In the genomic region with DNA sequence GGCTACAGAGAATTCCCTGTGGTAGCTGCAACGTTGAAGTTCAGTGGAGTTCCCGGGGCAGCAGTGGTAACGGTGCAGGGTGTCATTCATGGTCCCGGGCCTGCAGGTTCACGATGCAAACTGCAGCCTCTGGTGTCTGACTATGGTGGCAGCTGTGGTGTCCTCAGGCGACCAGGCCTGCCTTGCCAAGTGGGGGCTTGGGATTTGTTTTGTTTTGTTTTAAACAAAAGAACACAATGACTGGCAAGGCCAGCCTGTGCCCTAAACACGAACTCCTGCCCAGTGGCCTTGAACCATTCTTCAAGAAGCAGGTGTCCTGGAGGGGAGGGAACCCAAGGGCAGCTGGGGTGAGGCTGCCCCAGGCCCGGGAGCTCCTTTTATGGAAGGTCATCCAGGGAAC, we compare ENCODE assay signal across 38 cellular contexts. TPM values are rescaled to one million over a fixed set of nuclear protein-coding genes. Genes with fewer than 3 reads are reported as not detected.
"Had no signal": no experiment of that assay in that cellular context is flagged by ENCODE, and none has a peak within 500 bp of the region (broad histone marks: within the 10 kb centered on the region; RNA-seq: fewer than 3 reads in every experiment).

No MANE protein-coding gene starts in this region.

- H3K27me3 ChIP-seq: MG63 had no signal

- H3K9me3 ChIP-seq: MG63 had no signal

- H3K4me3 ChIP-seq: MG63 had no signal

- DNase-seq: Karpas-422, Kasumi-1, MG63, MM.1S, MV-4-11, NCI-H1048, NCI-H1092, NCI-H1092 treated with DMSO at 0.1 percent for 48 hours, NCI-H1105, NCI-H1105 treated with DMSO at 0.1 percent for 48 hours, NCI-H1417, NCI-H1417 treated with DMSO at 0.1 percent for 48 hours, NCI-H1436, NCI-H1436 treated with DMSO at 0.1 percent for 48 hours, NCI-H146, NCI-H1694, NCI-H1694 treated with DMSO at 0.1 percent for 48 hours, NCI-H187, NCI-H187 treated with DMSO at 0.1 percent for 48 hours, NCI-H1930, NCI-H2029, NCI-H2029 treated with DMSO at 0.1 percent for 48 hours, NCI-H2081, NCI-H2081 treated with DMSO at 0.1 percent for 48 hours, NCI-H2107, NCI-H2171, NCI-H2171 treated with DMSO at 0.1 percent for 48 hours, NCI-H2227 treated with DMSO at 0.1 percent for 48 hours, NCI-H226, NCI-H345, NCI-H446, NCI-H446 treated with DMSO at 0.1 percent for 48 hours, NCI-H510A, NCI-H510A treated with DMSO at 0.1 percent for 48 hours had no signal

- H3K36me3 ChIP-seq: MG63 had no signal

RNA-seq across cellular contexts. Expression of a gene that starts 48.5 kb away (rescaled TPM):
- total RNA-seq: LHCN-M2, M059J, MCF 10A, NCI-H460 had no signal
